In genomic region chr12:6925543-6926279, GRCh38 we compare ENCODE assay signal across 8 cellular contexts. TPM values are rescaled to one million over a fixed set of nuclear protein-coding genes. Genes with fewer than 3 reads are reported as not detected.
DNase-seq lines count a peak whose midpoint lies in the region; ATAC-seq and TF ChIP-seq lines count a peak whose summit lies in the region.

No MANE protein-coding gene starts in this region.

- no peak overlapping the region for H2AFZ ChIP-seq in KMS-11 (ENCODE audit: low read depth)

- DNase-seq in CD14-positive monocyte (ENCODE audit: low spot score) (no peak), astrocyte of the hippocampus (ENCODE audit: low read depth, low spot score) (peak; percentile 93), right cardiac atrium (peak; percentile 80 to 92 (median 91)), progenitor cell of endocrine pancreas (ENCODE audit: low spot score, unreplicated experiment) (no peak)

- H3K4me3 Mint-ChIP-seq in CD14-positive monocyte (peak overlapping the region; percentile 41 to 82), progenitor cell of endocrine pancreas (ENCODE audit: low read depth) (peak overlapping the region; percentile 91)

- 9% methylated on average over 8 of the region's 8 CpGs for WGBS in right cardiac atrium

- TF ChIP-seq CTCF in CD14-positive monocyte (IDR thresholded peaks at IDR 0.05) (no peak), KMS-11 (conservative IDR thresholded peaks at IDR 0.05; ENCODE audit: low read depth, low read length) (no peak), progenitor cell of endocrine pancreas (IDR thresholded peaks at IDR 0.05; ENCODE audit: unreplicated experiment) (no peak)

- H3K9ac ChIP-seq in KMS-11: no peak overlapping the region

- peaks cover 0 to 5% (median 2%) of the 10 kb centered on the region in 7 donors for H3K9me3 Mint-ChIP-seq in CD14-positive monocyte
- H3K9me3 Mint-ChIP-seq in progenitor cell of endocrine pancreas (ENCODE audit: low read depth): no peaks in the 10 kb centered on the region

- H3K4me2 ChIP-seq in KMS-11: peak overlapping the region; percentile 89; the same call in 1 of the 2 replicates

- H3K36me3 ChIP-seq in KMS-11 (ENCODE audit: insufficient read depth): no peaks in the 10 kb centered on the region

- H3K27me3 ChIP-seq in KMS-11 (ENCODE audit: insufficient read depth, low read depth) (no peaks in the 10 kb centered on the region), right cardiac atrium (ENCODE audit: control insufficient read depth, insufficient read depth) (no peaks in the 10 kb centered on the region)

- no peak overlapping the region for H3K27ac Mint-ChIP-seq in CD14-positive monocyte
- peak overlapping the region; percentile 96 for H3K27ac Mint-ChIP-seq in progenitor cell of endocrine pancreas

- no peak overlapping the region for H3K4me3 ChIP-seq in KMS-11 (IDR thresholded peaks at IDR 0.05; ENCODE audit: insufficient read depth, low read depth, low read length)
- H3K4me3 ChIP-seq in right cardiac atrium (ENCODE audit: low read length): peak overlapping the region; percentile 12

- no peaks in the 10 kb centered on the region for H3K9me3 ChIP-seq in right cardiac atrium (ENCODE audit: control insufficient read depth, low read length)

- no peaks in the 10 kb centered on the region for H4K20me1 ChIP-seq in KMS-11 (ENCODE audit: insufficient read depth)

- intact Hi-C loops in CD14-positive monocyte (cut with micrococcal nuclease) (no loop called here), right cardiac atrium (cut with DNase I) (loop anchor here in 1 of 4 donors (2.0 kb wide), 2 partner anchors 19 to 43 kb away; partner anchors contain the start of gene C12orf57)

- peaks cover 50 to 63% (median 59%) of the 10 kb centered on the region in 3 donors for H3K27me3 Mint-ChIP-seq in CD14-positive monocyte (ENCODE audit: low read depth in 3 of 3)
- no peaks in the 10 kb centered on the region for H3K27me3 Mint-ChIP-seq in progenitor cell of endocrine pancreas

- ATAC-seq in right cardiac atrium (peak; percentile 69 to 74), HG03457 (IDR thresholded peaks at IDR 0.05; ENCODE audit: unreplicated experiment) (no peak), GM19467 (IDR thresholded peaks at IDR 0.05; ENCODE audit: unreplicated experiment) (no peak), GM19351 (IDR thresholded peaks at IDR 0.05; ENCODE audit: unreplicated experiment) (no peak)

- H3K27ac ChIP-seq in KMS-11 (no peak overlapping the region), right cardiac atrium (ENCODE audit: low read length) (peak overlapping the region; percentile 100)

- peaks cover 5 to 13% of the 10 kb centered on the region in 2 donors for H3K36me3 Mint-ChIP-seq in CD14-positive monocyte
- H3K36me3 Mint-ChIP-seq in progenitor cell of endocrine pancreas (ENCODE audit: insufficient read depth): peaks cover 2% of the 10 kb centered on the region

- peaks cover 20% of the 10 kb centered on the region; the same call in 1 of the 2 replicates for H3K79me2 ChIP-seq in KMS-11 (ENCODE audit: insufficient read depth, low read depth)

- H3K4me1 ChIP-seq in KMS-11 (ENCODE audit: low read depth, poor library complexity, severe bottlenecking) (peaks cover 47% of the 10 kb centered on the region), right cardiac atrium (ENCODE audit: control insufficient read depth, insufficient read depth, low read length) (peaks cover 18% of the 10 kb centered on the region)

- H3K4me1 Mint-ChIP-seq in CD14-positive monocyte (peaks cover 54% of the 10 kb centered on the region), progenitor cell of endocrine pancreas (ENCODE audit: low read depth) (peaks cover 53% of the 10 kb centered on the region)

RNA-seq across cellular contexts. Expression of gene ATN1, which starts 2.0 kb away (rescaled TPM):
- polyA plus RNA-seq in CD14-positive monocyte (under 1 TPM in 1 of 2 donors, not detected in 1; 0.40 TPM), right cardiac atrium (70.1 TPM)
- total RNA-seq in right cardiac atrium (10 to 100 TPM; 85.3 to 89.3 (median 88.6) TPM), progenitor cell of endocrine pancreas (226 and 250 TPM in 2 replicates)

RNA-seq across cellular contexts. Expression of gene ENO2, which starts 11.3 kb away (rescaled TPM):
- polyA plus RNA-seq in CD14-positive monocyte (under 1 TPM; 0.09 to 0.19 TPM), right cardiac atrium (17.8 TPM)
- total RNA-seq in right cardiac atrium (10 to 100 TPM; 29.6 to 42.1 (median 35.8) TPM), progenitor cell of endocrine pancreas (77.9 and 79.0 TPM in 2 replicates)

RNA-seq across cellular contexts. Expression of gene RNU7-1, which starts 17.9 kb away (rescaled TPM):
- polyA plus RNA-seq in CD14-positive monocyte: not detected
- not detected for total RNA-seq in right cardiac atrium
- not detected for polyA plus RNA-seq in right cardiac atrium
- not detected in 2 replicates for total RNA-seq in progenitor cell of endocrine pancreas

RNA-seq across cellular contexts. Expression of gene C12orf57, which starts 18.1 kb away (rescaled TPM):
- 10 to 100 TPM; 19.1 to 24.2 TPM for polyA plus RNA-seq in CD14-positive monocyte
- 100 to 1,000 TPM; 262 to 339 (median 272) TPM for total RNA-seq in right cardiac atrium
- polyA plus RNA-seq in right cardiac atrium: 441 TPM
- total RNA-seq in progenitor cell of endocrine pancreas: 268 and 277 TPM in 2 replicates

RNA-seq across cellular contexts. Expression of gene LRRC23, which starts 21.1 kb away (rescaled TPM):
- polyA plus RNA-seq in CD14-positive monocyte (1 to 10 TPM; 4.9 to 5.1 TPM), right cardiac atrium (15.0 TPM)
- total RNA-seq in right cardiac atrium (10 to 100 TPM; 11.4 to 13.9 (median 12.1) TPM), progenitor cell of endocrine pancreas (20.7 and 21.5 TPM in 2 replicates)

Comparison
In these comparisons a context has a peak if more than half of its experiments do, and no peak if none do; other contexts are left out.
1. DNase-seq: peak in astrocyte of the hippocampus (single experiment) and right cardiac atrium (3 of 3); none in CD14-positive monocyte (single experiment) and progenitor cell of endocrine pancreas (single experiment).
2. ATAC-seq: peak in right cardiac atrium (2 of 2); none in HG03457 (single experiment), GM19467 (single experiment) and GM19351 (single experiment).